ENCODE assay signal across 8 cellular contexts in the genomic region with DNA sequence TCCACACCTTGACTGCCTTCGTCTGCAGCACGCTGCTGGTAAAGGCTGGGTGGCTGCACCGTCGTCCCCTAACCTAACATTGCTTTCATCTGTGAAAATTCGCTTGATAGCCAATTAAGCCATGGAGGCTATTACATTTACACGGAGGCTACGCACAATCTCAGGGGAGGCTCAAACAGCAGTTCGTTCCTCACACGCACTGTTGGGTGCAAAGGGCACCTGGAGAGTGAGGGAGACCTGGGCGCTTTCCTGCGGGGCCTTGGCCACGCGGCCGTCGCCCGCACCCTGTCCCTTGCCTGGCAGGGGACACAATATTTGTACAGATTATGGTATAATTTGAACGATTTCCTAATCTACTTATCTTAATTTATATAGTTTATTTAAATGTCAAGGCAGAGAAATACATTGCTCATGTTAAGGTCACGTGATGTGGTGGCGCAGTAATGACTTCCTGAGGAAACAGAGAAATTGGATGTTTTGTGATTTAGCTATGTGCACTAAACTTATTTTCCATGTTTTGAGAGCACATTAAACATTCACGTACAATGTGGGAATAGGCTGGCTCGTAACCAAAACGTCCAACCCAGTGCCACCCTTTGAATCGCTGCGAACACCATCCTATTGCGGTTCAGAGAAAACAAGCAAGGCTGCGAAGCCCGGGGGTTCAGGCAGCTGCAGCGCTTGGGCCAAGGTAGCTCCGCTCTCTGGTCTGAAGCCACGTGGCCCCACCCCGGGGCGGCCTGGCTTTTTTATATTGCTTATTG. TPM values are rescaled to one million over a fixed set of nuclear protein-coding genes. Genes with fewer than 3 reads are reported as not detected.
DNase-seq lines count a peak whose midpoint lies in the region; ATAC-seq and TF ChIP-seq lines count a peak whose summit lies in the region.
"Not testable (repeated sequence)": the region's sequence is repeated elsewhere in the genome, so short reads cannot be mapped to it uniquely, and the experiment has no call there.

No MANE protein-coding gene starts in this region.

- not testable (repeated sequence) for H3K4me1 Mint-ChIP-seq in CD8-positive, alpha-beta memory T cell; activated CD8-positive, alpha-beta T cell treated with anti-CD3 and anti-CD28 coated beads for 36 hours (ENCODE audit: low read depth); activated naive CD8-positive, alpha-beta T cell (ENCODE audit: low read depth); naive thymus-derived CD8-positive, alpha-beta T cell; stimulated activated naive B cell treated with anti-CD40 and anti-IgM and Interleukin-4, amounts not matched to agents 10 μg/mL and 1 μg/mL and 100 μg/mL, for 72 hours

- POLR2A ChIA-PET in CD8-positive, alpha-beta memory T cell (lab: Charles Lee); activated CD8-positive, alpha-beta T cell treated with anti-CD3 and anti-CD28 coated beads for 36 hours (lab: Charles Lee); naive thymus-derived CD8-positive, alpha-beta T cell (lab: Charles Lee): not testable (repeated sequence)

- not testable (repeated sequence) for H3K27ac Mint-ChIP-seq in CD8-positive, alpha-beta memory T cell; activated CD8-positive, alpha-beta T cell treated with anti-CD3 and anti-CD28 coated beads for 36 hours; activated naive CD8-positive, alpha-beta T cell; stimulated activated naive B cell treated with anti-CD40 and anti-IgM and Interleukin-4, amounts not matched to agents 10 μg/mL and 1 μg/mL and 100 μg/mL, for 72 hours
- peak overlapping the region in 1 of 10 donors; percentile 34 for H3K27ac Mint-ChIP-seq in naive thymus-derived CD8-positive, alpha-beta T cell

- H3K4me3 Mint-ChIP-seq in CD8-positive, alpha-beta memory T cell, result peak overlapping the region in 4 of 7 donors; percentile 18 to 60 (median 40)
- peak overlapping the region; percentile 43 for H3K4me3 Mint-ChIP-seq in activated CD8-positive, alpha-beta T cell treated with anti-CD3 and anti-CD28 coated beads for 36 hours
- H3K4me3 Mint-ChIP-seq in activated naive CD8-positive, alpha-beta T cell, result peak overlapping the region; percentile 64
- H3K4me3 Mint-ChIP-seq in naive thymus-derived CD8-positive, alpha-beta T cell, result peak overlapping the region; percentile 33 to 74 (median 66)
- H3K4me3 Mint-ChIP-seq in stimulated activated naive B cell treated with anti-CD40 and anti-IgM and Interleukin-4, amounts not matched to agents 10 μg/mL and 1 μg/mL and 100 μg/mL, for 72 hours, result peak overlapping the region; percentile 36 to 52

- not testable (repeated sequence) for H3K9me3 ChIP-seq in CD8-positive, alpha-beta memory T cell (ENCODE audit: low read length)

- H3K4me1 ChIP-seq in CD8-positive, alpha-beta memory T cell (ENCODE audit: insufficient read depth, low read length), result not testable (repeated sequence)

- intact Hi-C loops in activated CD8-positive, alpha-beta T cell treated with anti-CD3 and anti-CD28 coated beads for 36 hours (cut with micrococcal nuclease); dorsolateral prefrontal cortex (cut with DNase I): not testable (repeated sequence)

- not testable (repeated sequence) for H3K4me3 ChIP-seq in CD8-positive, alpha-beta memory T cell (ENCODE audit: low read length)
- peak overlapping the region in 31 of 59 donors; percentile 5 to 48 (median 27) for H3K4me3 ChIP-seq in dorsolateral prefrontal cortex

- not testable (repeated sequence) for H3K27me3 ChIP-seq in CD8-positive, alpha-beta memory T cell (ENCODE audit: insufficient read depth, low read length, poor library complexity, severe bottlenecking)
- peaks cover 0 to 11% (median 0%) of the 10 kb centered on the region in 45 donors for H3K27me3 ChIP-seq in dorsolateral prefrontal cortex

- not testable (repeated sequence) for H3K36me3 Mint-ChIP-seq in CD8-positive, alpha-beta memory T cell; activated CD8-positive, alpha-beta T cell treated with anti-CD3 and anti-CD28 coated beads for 36 hours (ENCODE audit: low read depth); activated naive CD8-positive, alpha-beta T cell; naive thymus-derived CD8-positive, alpha-beta T cell; stimulated activated naive B cell treated with anti-CD40 and anti-IgM and Interleukin-4, amounts not matched to agents 10 μg/mL and 1 μg/mL and 100 μg/mL, for 72 hours

- not testable (repeated sequence) for H3K27ac ChIP-seq in CD8-positive, alpha-beta memory T cell (ENCODE audit: low read depth, low read length); dorsolateral prefrontal cortex

- peak in 2 of 5 donors; percentile 3 to 13 for DNase-seq in CD8-positive, alpha-beta memory T cell
- peak; percentile 19 for DNase-seq in RPMI7951 (ENCODE audit: low read depth)
- DNase-seq in activated CD8-positive, alpha-beta T cell treated with anti-CD3 and anti-CD28 coated beads for 36 hours, result peak; percentile 20
- DNase-seq in dorsolateral prefrontal cortex, result peak in 1 of 10 donors; percentile 45
- DNase-seq in left lobe of liver (ENCODE audit: low spot score); stimulated activated naive B cell treated with anti-CD40 and anti-IgM and Interleukin-4, amounts not matched to agents 10 μg/mL and 1 μg/mL and 100 μg/mL, for 72 hours: not testable (repeated sequence)
- peak in 5 of 10 donors; percentile 1 to 9 (median 7) for DNase-seq in naive thymus-derived CD8-positive, alpha-beta T cell

- not testable (repeated sequence) for H3K36me3 ChIP-seq in CD8-positive, alpha-beta memory T cell (ENCODE audit: insufficient read depth, low read length)

- H3K27me3 Mint-ChIP-seq in CD8-positive, alpha-beta memory T cell, result peaks cover 17 to 30% of the 10 kb centered on the region in 2 donors
- H3K27me3 Mint-ChIP-seq in activated CD8-positive, alpha-beta T cell treated with anti-CD3 and anti-CD28 coated beads for 36 hours, result peaks cover 16% of the 10 kb centered on the region
- H3K27me3 Mint-ChIP-seq in activated naive CD8-positive, alpha-beta T cell, result not testable (repeated sequence)
- peaks cover 4 to 17% (median 8%) of the 10 kb centered on the region in 5 donors for H3K27me3 Mint-ChIP-seq in naive thymus-derived CD8-positive, alpha-beta T cell
- peaks cover 5 to 24% of the 10 kb centered on the region in 2 donors for H3K27me3 Mint-ChIP-seq in stimulated activated naive B cell treated with anti-CD40 and anti-IgM and Interleukin-4, amounts not matched to agents 10 μg/mL and 1 μg/mL and 100 μg/mL, for 72 hours

- not testable (repeated sequence) for TF ChIP-seq CTCF in activated CD8-positive, alpha-beta T cell treated with anti-CD3 and anti-CD28 coated beads for 36 hours (IDR thresholded peaks at IDR 0.05); dorsolateral prefrontal cortex (IDR thresholded peaks at IDR 0.05 in 54 of 56, conservative IDR thresholded peaks at IDR 0.05 in 2 of 56; ENCODE audit: low read depth in 1 of 56, partially characterized antibody in 56 of 56)

- not testable (repeated sequence) for ATAC-seq in activated CD8-positive, alpha-beta T cell treated with anti-CD3 and anti-CD28 coated beads for 36 hours
- ATAC-seq in left lobe of liver, result peak; percentile 93
- ATAC-seq in naive thymus-derived CD8-positive, alpha-beta T cell, result peak; percentile 39 to 76
- ATAC-seq in stimulated activated naive B cell treated with anti-CD40 and anti-IgM and Interleukin-4, amounts not matched to agents 10 μg/mL and 1 μg/mL and 100 μg/mL, for 72 hours (replicated peaks), result peak; percentile 31 to 42

- not testable (repeated sequence) for H3K9me3 Mint-ChIP-seq in CD8-positive, alpha-beta memory T cell; activated CD8-positive, alpha-beta T cell treated with anti-CD3 and anti-CD28 coated beads for 36 hours; activated naive CD8-positive, alpha-beta T cell (ENCODE audit: low read depth); naive thymus-derived CD8-positive, alpha-beta T cell; stimulated activated naive B cell treated with anti-CD40 and anti-IgM and Interleukin-4, amounts not matched to agents 10 μg/mL and 1 μg/mL and 100 μg/mL, for 72 hours

- CTCF ChIA-PET in CD8-positive, alpha-beta memory T cell (lab: Charles Lee); activated CD8-positive, alpha-beta T cell treated with anti-CD3 and anti-CD28 coated beads for 36 hours (lab: Charles Lee): not testable (repeated sequence)

RNA-seq across cellular contexts. Expression of a gene that starts 50.2 kb away (rescaled TPM):
- 1 to 10 TPM; 2.6 to 2.7 TPM for total RNA-seq in CD8-positive, alpha-beta memory T cell
- polyA plus RNA-seq in CD8-positive, alpha-beta memory T cell, result not detected
- total RNA-seq in RPMI7951 (2014; rRNA removed; shearing (Covaris generic)), result 0.36 and 0.59 TPM in 2 replicates
- total RNA-seq in activated CD8-positive, alpha-beta T cell treated with anti-CD3 and anti-CD28 coated beads for 36 hours, result 1 to 10 TPM in 1 of 2 experiments, under 1 TPM in 1; 0.74 to 1.1 TPM
- 10 to 100 TPM in 15 of 120 experiments, 1 to 10 TPM in 104, under 1 TPM in 1; 0.52 to 16.3 (median 6.7) TPM for total RNA-seq in dorsolateral prefrontal cortex
- 4.0 TPM for total RNA-seq in left lobe of liver
- total RNA-seq in naive thymus-derived CD8-positive, alpha-beta T cell, result 1 to 10 TPM; 5.8 to 6.6 TPM
- polyA plus RNA-seq in naive thymus-derived CD8-positive, alpha-beta T cell, result under 1 TPM in 2 of 3 donors, not detected in 1; 0.15 TPM
